Comparison of ENCODE assay signal across 8 cellular contexts in genomic region chr18:48949606-48950535, GRCh38. TPM values are rescaled to one million over a fixed set of nuclear protein-coding genes. Genes with fewer than 3 reads are reported as not detected.
DNase-seq lines count a peak whose midpoint lies in the region; ATAC-seq and TF ChIP-seq lines count a peak whose summit lies in the region.

No MANE protein-coding gene starts in this region.

- peak; percentile 76 for DNase-seq in ELR (ENCODE audit: low read depth)
- DNase-seq in activated CD4-positive, alpha-beta T cell treated with anti-CD3 and anti-CD28 coated beads, Interleukin-2, amount 10 ng/mL, durations not matched to agents 7 days and 5 days = peak; percentile 22
- no peak for DNase-seq in GOT3 (lab: John Stamatoyannopoulos, UW)

- TF ChIP-seq CTCF in KMS-11 (conservative IDR thresholded peaks at IDR 0.05; ENCODE audit: low read depth, low read length) (no peak), nephron (IDR thresholded peaks at IDR 0.05; ENCODE audit: unreplicated experiment in 3 of 3) (peak; percentile 8 to 27 (median 19))

- peak overlapping the region; percentile 93 for H3K4me3 Mint-ChIP-seq in activated CD4-positive, alpha-beta T cell treated with anti-CD3 and anti-CD28 coated beads, Interleukin-2, amount 10 ng/mL, durations not matched to agents 7 days and 5 days
- peak overlapping the region; percentile 94 to 100 (median 96) for H3K4me3 Mint-ChIP-seq in nephron

- peaks cover 47% of the 10 kb centered on the region for H3K4me1 Mint-ChIP-seq in activated CD4-positive, alpha-beta T cell treated with anti-CD3 and anti-CD28 coated beads, Interleukin-2, amount 10 ng/mL, durations not matched to agents 7 days and 5 days
- peaks cover 44% of the 10 kb centered on the region for H3K4me1 Mint-ChIP-seq in nephron

- H3K27me3 ChIP-seq in KMS-11 (ENCODE audit: insufficient read depth, low read depth) (no peaks in the 10 kb centered on the region), esophagus (ENCODE audit: control insufficient read depth in 1 of 2, insufficient read depth in 2 of 2, low read length in 2 of 2) (no peaks in the 10 kb centered on the region)

- H4K20me1 ChIP-seq in KMS-11 (ENCODE audit: insufficient read depth) = peaks cover 42% of the 10 kb centered on the region

- H3K4me3 ChIP-seq in KMS-11 (IDR thresholded peaks at IDR 0.05; ENCODE audit: insufficient read depth, low read depth, low read length) = no peak overlapping the region
- H3K4me3 ChIP-seq in esophagus (ENCODE audit: low read depth in 1 of 2, low read length in 2 of 2) = peak overlapping the region; percentile 92 to 94

- H3K27me3 Mint-ChIP-seq in activated CD4-positive, alpha-beta T cell treated with anti-CD3 and anti-CD28 coated beads, Interleukin-2, amount 10 ng/mL, durations not matched to agents 7 days and 5 days = no peaks in the 10 kb centered on the region
- no peaks in the 10 kb centered on the region for H3K27me3 Mint-ChIP-seq in nephron (ENCODE audit: low read depth)

- CTCF ChIA-PET in activated CD4-positive, alpha-beta T cell treated with anti-CD3 and anti-CD28 coated beads, Interleukin-2, amount 10 ng/mL, durations not matched to agents 7 days and 5 days (lab: Charles Lee) = interaction anchor here (1.0 kb wide), 1 partner anchor 12 kb away, joined by 5 read pairs; no protein-coding TSS in a partner anchor

- H3K27ac ChIP-seq in KMS-11 (peak overlapping the region; percentile 55), esophagus (ENCODE audit: low read depth in 2 of 2, low read length in 1 of 2) (peak overlapping the region; percentile 86 to 96)

- peaks cover 74% of the 10 kb centered on the region for H3K79me2 ChIP-seq in KMS-11 (ENCODE audit: insufficient read depth, low read depth)

- H3K4me1 ChIP-seq in KMS-11 (ENCODE audit: low read depth, poor library complexity, severe bottlenecking) (peaks cover 43% of the 10 kb centered on the region), esophagus (ENCODE audit: control insufficient read depth in 2 of 2, insufficient read depth in 2 of 2, low read length in 1 of 2) (peaks cover 2 to 10% of the 10 kb centered on the region in 2 donors)

- WGBS in esophagus, 2 donors = 0 to 2% methylated on average over 60 to 79 of the region's 79 CpGs

- H3K9ac ChIP-seq in KMS-11 = peak overlapping the region; percentile 66

- peak overlapping the region; percentile 95 for H3K4me2 ChIP-seq in KMS-11

- H3K9me3 Mint-ChIP-seq in activated CD4-positive, alpha-beta T cell treated with anti-CD3 and anti-CD28 coated beads, Interleukin-2, amount 10 ng/mL, durations not matched to agents 7 days and 5 days = no peaks in the 10 kb centered on the region
- H3K9me3 Mint-ChIP-seq in nephron = no peaks in the 10 kb centered on the region

- H2AFZ ChIP-seq in KMS-11 (ENCODE audit: low read depth) = no peak overlapping the region

- POLR2A ChIA-PET in activated CD4-positive, alpha-beta T cell treated with anti-CD3 and anti-CD28 coated beads, Interleukin-2, amount 10 ng/mL, durations not matched to agents 7 days and 5 days (lab: Charles Lee) = interaction anchor here (0.7 to 0.8 kb wide), 2 partner anchors 10 to 12 kb away, joined by 3 to 4 read pairs; no protein-coding TSS in a partner anchor

- peak overlapping the region; percentile 86 for H3K27ac Mint-ChIP-seq in activated CD4-positive, alpha-beta T cell treated with anti-CD3 and anti-CD28 coated beads, Interleukin-2, amount 10 ng/mL, durations not matched to agents 7 days and 5 days
- peak overlapping the region; percentile 93 to 99 (median 99) for H3K27ac Mint-ChIP-seq in nephron

- H3K9me3 ChIP-seq in esophagus (ENCODE audit: control insufficient read depth in 2 of 2, insufficient read depth in 1 of 2, low read depth in 1 of 2, low read length in 1 of 2) = no peaks in the 10 kb centered on the region

- peaks cover 3% of the 10 kb centered on the region; the same call in 1 of the 2 replicates for H3K36me3 ChIP-seq in KMS-11 (ENCODE audit: insufficient read depth)
- H3K36me3 ChIP-seq in esophagus (ENCODE audit: control insufficient read depth in 2 of 2, insufficient read depth in 2 of 2, low read length in 1 of 2) = no peaks in the 10 kb centered on the region

- H3K36me3 Mint-ChIP-seq in activated CD4-positive, alpha-beta T cell treated with anti-CD3 and anti-CD28 coated beads, Interleukin-2, amount 10 ng/mL, durations not matched to agents 7 days and 5 days (ENCODE audit: low read depth) = peaks cover 48% of the 10 kb centered on the region
- H3K36me3 Mint-ChIP-seq in nephron (ENCODE audit: low read depth) = peaks cover 47% of the 10 kb centered on the region

- no peak for ATAC-seq in GM21825 (IDR thresholded peaks at IDR 0.05; ENCODE audit: unreplicated experiment)
- no peak for ATAC-seq in GM21526 (IDR thresholded peaks at IDR 0.05; ENCODE audit: low FRiP score, unreplicated experiment)

RNA-seq across cellular contexts. Expression of gene SMAD7, which starts 0.9 kb away (rescaled TPM):
- 10 to 100 TPM; 19.5 to 21.7 TPM for total RNA-seq in activated CD4-positive, alpha-beta T cell treated with anti-CD3 and anti-CD28 coated beads, Interleukin-2, amount 10 ng/mL, durations not matched to agents 7 days and 5 days
- 1 to 10 TPM; 3.5 to 4.4 TPM for polyA plus RNA-seq in esophagus
